In the genomic region with DNA sequence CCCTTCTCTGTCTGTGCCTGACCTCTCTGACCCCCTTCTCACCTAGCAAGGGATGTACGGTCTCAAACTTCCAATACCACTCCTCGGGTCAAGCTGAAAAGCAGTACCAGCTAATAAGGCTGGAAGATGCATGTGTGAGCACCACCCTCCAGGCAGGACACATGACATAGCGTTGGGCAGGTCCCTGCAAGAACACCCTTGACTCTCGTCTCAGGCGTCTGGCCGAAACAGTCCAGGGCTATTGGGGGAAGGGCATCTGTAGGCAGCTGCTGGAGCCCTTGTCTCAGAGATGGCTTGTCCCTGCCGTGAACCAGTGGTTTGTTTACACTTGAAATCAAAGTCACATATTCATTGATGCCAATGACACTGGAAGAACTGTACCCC, we compare ENCODE assay signal across 10 cellular contexts. TPM values are rescaled to one million over a fixed set of nuclear protein-coding genes. Genes with fewer than 3 reads are reported as not detected.
DNase-seq lines count a peak whose midpoint lies in the region; ATAC-seq and TF ChIP-seq lines count a peak whose summit lies in the region.
"Had no signal": no experiment of that assay in that cellular context is flagged by ENCODE, and none has a peak within 500 bp of the region (broad histone marks: within the 10 kb centered on the region; RNA-seq: fewer than 3 reads in every experiment).

No MANE protein-coding gene starts in this region.

- TF ChIP-seq CTCF in RWPE2 (IDR thresholded peaks at IDR 0.05; ENCODE audit: poor library complexity, severe bottlenecking) (no peak), foreskin keratinocyte (conservative IDR thresholded peaks at IDR 0.05) (no peak), sigmoid colon (IDR thresholded peaks at IDR 0.05) (no peak)

- 21 to 72% methylated on average over 7 of the region's 7 CpGs for WGBS in sigmoid colon, 2 donors

- no peaks in the 10 kb centered on the region for H3K27me3 ChIP-seq in RWPE2 (ENCODE audit: insufficient read depth, poor library complexity, severe bottlenecking)
- H3K27me3 ChIP-seq in foreskin keratinocyte: no peaks in the 10 kb centered on the region
- H3K27me3 ChIP-seq in sigmoid colon: no peaks in the 10 kb centered on the region

- ATAC-seq in RWPE2 (ENCODE audit: low read depth) (peak; percentile 79), foreskin keratinocyte (peak; percentile 73)

- TF ChIP-seq POLR2A in sigmoid colon (IDR thresholded peaks at IDR 0.05): no peak

- intact Hi-C loops in sigmoid colon (cut with DNase I): loop anchor here (5.0 kb wide), 1 partner anchor 154 kb away; no protein-coding TSS in a partner anchor

- H3K9me3 ChIP-seq in RWPE2 (ENCODE audit: severe bottlenecking) (no peaks in the 10 kb centered on the region), sigmoid colon (no peaks in the 10 kb centered on the region)

- peak; percentile 7 for DNase-seq in DMS79 (lab: John Stamatoyannopoulos, UW)
- no peak for DNase-seq in RWPE2 (ENCODE audit: low spot score)
- DNase-seq in foreskin keratinocyte: peak; percentile 68 to 87
- no peak for DNase-seq in sigmoid colon
- no peak for DNase-seq in GF-D8 (lab: John Stamatoyannopoulos, UW)
- DNase-seq in kidney glomerular epithelial cell (lab: John Stamatoyannopoulos, UW): no peak
- DNase-seq in SIG-M5 (lab: John Stamatoyannopoulos, UW): no peak
- no peak for DNase-seq in DMS 273 treated with DMSO at 0.1 percent for 48 hours (lab: John Stamatoyannopoulos, UW)
- DNase-seq: activated gamma-delta T cell, T1000 had no signal

- H3K4me3 ChIP-seq in RWPE2 (ENCODE audit: severe bottlenecking) (no peak overlapping the region), sigmoid colon (no peak overlapping the region)

- H3K27ac ChIP-seq in RWPE2 (ENCODE audit: poor library complexity, severe bottlenecking) (peak overlapping the region; percentile 67), foreskin keratinocyte (peak overlapping the region; percentile 84), sigmoid colon (peak overlapping the region; percentile 77 to 99 (median 82))

- peaks cover 18% of the 10 kb centered on the region for H3K36me3 ChIP-seq in RWPE2 (ENCODE audit: low read depth)
- peaks cover 51 to 100% (median 86%) of the 10 kb centered on the region in 4 donors for H3K36me3 ChIP-seq in sigmoid colon

- peaks cover 21% of the 10 kb centered on the region for H3K4me1 ChIP-seq in RWPE2 (ENCODE audit: insufficient read depth, poor library complexity, severe bottlenecking)
- peaks cover 27% of the 10 kb centered on the region for H3K4me1 ChIP-seq in foreskin keratinocyte
- peaks cover 0 to 99% (median 91%) of the 10 kb centered on the region in 4 donors for H3K4me1 ChIP-seq in sigmoid colon

- no peak for TF ChIP-seq EP300 in sigmoid colon (IDR thresholded peaks at IDR 0.05)

RNA-seq across cellular contexts. Expression of a gene that starts 56.5 kb away (rescaled TPM):
- total RNA-seq in foreskin keratinocyte (106 and 116 TPM in 2 replicates), sigmoid colon (100 to 1,000 TPM; 104 to 143 (median 113) TPM)
- polyA plus RNA-seq in foreskin keratinocyte (36.9 and 41.2 TPM in 2 replicates), sigmoid colon (10 to 100 TPM; 18.6 to 94.9 (median 34.2) TPM)

Comparison
In these comparisons a context has a peak if more than half of its experiments do, and no peak if none do; other contexts are left out.
1. DNase-seq: peak in DMS79 (single experiment) and foreskin keratinocyte (2 of 2); none in RWPE2 (single experiment), sigmoid colon (single experiment), GF-D8 (single experiment), kidney glomerular epithelial cell (single experiment), SIG-M5 (single experiment) and DMS 273 treated with DMSO at 0.1 percent for 48 hours (single experiment).
2. Peak in every context shown above with its lines, with median percentiles within 50 percentile points of each other: H3K27ac ChIP-seq.